Comparison of ENCODE assay signal across 14 cellular contexts in the genomic region with DNA sequence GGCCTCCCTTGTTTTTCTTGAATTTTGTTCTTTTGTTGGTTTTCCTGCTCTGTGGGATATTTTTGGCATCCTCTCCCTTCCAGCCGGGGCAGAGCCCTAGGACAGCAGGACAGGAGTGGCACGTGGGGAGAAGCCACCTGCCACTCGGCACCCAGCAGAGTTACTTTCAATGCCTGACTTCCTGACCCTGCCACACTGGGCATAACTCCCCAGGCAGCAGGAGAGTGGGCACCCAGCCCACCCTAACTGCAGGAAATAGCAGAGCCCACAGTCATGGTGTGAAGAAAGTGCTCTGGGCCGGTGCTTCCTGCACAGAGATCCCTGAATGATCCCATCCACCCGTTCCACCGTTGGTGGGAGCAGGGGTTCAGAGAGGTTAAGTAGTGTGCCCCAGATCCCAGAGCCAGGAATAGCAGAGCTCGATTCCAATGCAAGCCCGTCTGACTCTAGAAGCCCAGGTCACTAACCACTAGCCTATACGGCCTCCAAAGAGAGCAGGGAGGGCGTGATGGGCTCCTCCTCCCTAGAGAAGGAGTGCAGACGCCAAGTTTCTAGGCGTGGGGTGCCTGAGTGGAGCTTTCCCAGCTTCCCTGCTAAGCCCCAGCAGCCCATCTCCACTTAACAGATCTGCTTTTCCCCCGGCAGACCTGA. TPM values are rescaled to one million over a fixed set of nuclear protein-coding genes. Genes with fewer than 3 reads are reported as not detected.
DNase-seq lines count a peak whose midpoint lies in the region; ATAC-seq and TF ChIP-seq lines count a peak whose summit lies in the region.
"Had no signal": no experiment of that assay in that cellular context is flagged by ENCODE, and none has a peak within 500 bp of the region (broad histone marks: within the 10 kb centered on the region; RNA-seq: fewer than 3 reads in every experiment).

No MANE protein-coding gene starts in this region.

- no peaks in the 10 kb centered on the region for H3F3A ChIP-seq in Loucy (ENCODE audit: low read depth)

- H3K4me1 ChIP-seq in Loucy (ENCODE audit: insufficient read depth, low read length, poor library complexity, severe bottlenecking), result no peaks in the 10 kb centered on the region
- H3K4me1 ChIP-seq in suprapubic skin, result peaks cover 5% of the 10 kb centered on the region
- no peaks in the 10 kb centered on the region for H3K4me1 ChIP-seq in prostate gland (replicated peaks)

- WGBS in suprapubic skin, result 71% methylated on average over 8 of the region's 13 CpGs
- 88% methylated on average over 13 of the region's 13 CpGs for WGBS in prostate gland

- H3K9me2 ChIP-seq in Loucy (replicated peaks; ENCODE audit: low read depth, low read length), result no peaks in the 10 kb centered on the region
- H3K9me2 ChIP-seq: SK-N-SH had no signal

- intact Hi-C loops in prostate gland (cut with DNase I), result no loop called here

- no peaks in the 10 kb centered on the region for H3K36me3 ChIP-seq in Loucy (ENCODE audit: insufficient read depth, low read length)
- peaks cover 3% of the 10 kb centered on the region for H3K36me3 ChIP-seq in suprapubic skin
- no peaks in the 10 kb centered on the region for H3K36me3 ChIP-seq in prostate gland

- no peak overlapping the region for H3K9ac ChIP-seq in Loucy (ENCODE audit: low read depth, low read length, poor library complexity, severe bottlenecking)
- H3K9ac ChIP-seq: SK-N-SH had no signal

- no peak for TF ChIP-seq CTCF in Loucy (conservative IDR thresholded peaks at IDR 0.05; ENCODE audit: low read length)
- TF ChIP-seq CTCF in suprapubic skin (IDR thresholded peaks at IDR 0.05), result no peak
- no peak for TF ChIP-seq CTCF in prostate gland (IDR thresholded peaks at IDR 0.05)
- TF ChIP-seq CTCF in progenitor cell of endocrine pancreas (IDR thresholded peaks at IDR 0.05; ENCODE audit: unreplicated experiment), result no peak

- H2AFZ ChIP-seq in Loucy (ENCODE audit: low read length), result no peak overlapping the region

- H4K20me1 ChIP-seq in Loucy (ENCODE audit: insufficient read depth, low read length, poor library complexity, severe bottlenecking), result no peaks in the 10 kb centered on the region

- TF ChIP-seq EP300 in suprapubic skin (IDR thresholded peaks at IDR 0.05), result no peak

- H3K9me3 ChIP-seq in Loucy (ENCODE audit: insufficient read depth, low read depth, low read length) (no peaks in the 10 kb centered on the region), suprapubic skin (no peaks in the 10 kb centered on the region), prostate gland (no peaks in the 10 kb centered on the region)
- H3K9me3 ChIP-seq: SK-N-SH had no signal

- H3K27me3 Mint-ChIP-seq in progenitor cell of endocrine pancreas, result no peaks in the 10 kb centered on the region
- peaks cover 11% of the 10 kb centered on the region for H3K27me3 Mint-ChIP-seq in activated T-cell treated with anti-CD3 and anti-CD28 coated beads, Interleukin-2, amount 50 U/mL, for 4 hours (ENCODE audit: low read depth)
- H3K27me3 Mint-ChIP-seq: type B pancreatic cell had no signal

- no peak for TF ChIP-seq POLR2A in suprapubic skin (IDR thresholded peaks at IDR 0.05)
- no peak for TF ChIP-seq POLR2A in prostate gland (IDR thresholded peaks at IDR 0.05)

- H3K27ac Mint-ChIP-seq in progenitor cell of endocrine pancreas, result no peak overlapping the region
- H3K27ac Mint-ChIP-seq: memory B cell, type B pancreatic cell had no signal

- H3K27ac ChIP-seq in suprapubic skin (peak overlapping the region; percentile 10), prostate gland (no peak overlapping the region)

- H3K4me3 Mint-ChIP-seq in progenitor cell of endocrine pancreas (ENCODE audit: low read depth), result no peak overlapping the region
- no peak overlapping the region for H3K4me3 Mint-ChIP-seq in activated T-cell treated with anti-CD3 and anti-CD28 coated beads, Interleukin-2, amount 50 U/mL, for 4 hours
- H3K4me3 Mint-ChIP-seq: central memory CD8-positive, alpha-beta T cell; memory B cell; type B pancreatic cell had no signal

- H3K9me3 Mint-ChIP-seq in progenitor cell of endocrine pancreas (ENCODE audit: low read depth), result no peaks in the 10 kb centered on the region
- no peaks in the 10 kb centered on the region for H3K9me3 Mint-ChIP-seq in activated T-cell treated with anti-CD3 and anti-CD28 coated beads, Interleukin-2, amount 50 U/mL, for 4 hours
- H3K9me3 Mint-ChIP-seq: central memory CD8-positive, alpha-beta T cell; memory B cell; type B pancreatic cell had no signal

- no peak overlapping the region for H3K4me3 ChIP-seq in Loucy (ENCODE audit: low read length, poor library complexity, severe bottlenecking)
- H3K4me3 ChIP-seq in suprapubic skin, result no peak overlapping the region
- H3K4me3 ChIP-seq in prostate gland, result no peak overlapping the region

- peak overlapping the region; percentile 20 for H3K4me2 ChIP-seq in Loucy (ENCODE audit: low read depth, low read length, poor library complexity, severe bottlenecking)
- H3K4me2 ChIP-seq: SK-N-SH had no signal

- peaks cover 11% of the 10 kb centered on the region for H3K36me3 Mint-ChIP-seq in progenitor cell of endocrine pancreas (ENCODE audit: insufficient read depth)
- H3K36me3 Mint-ChIP-seq in activated T-cell treated with anti-CD3 and anti-CD28 coated beads, Interleukin-2, amount 50 U/mL, for 4 hours (ENCODE audit: insufficient read depth), result no peaks in the 10 kb centered on the region
- H3K36me3 Mint-ChIP-seq: memory B cell had no signal

- in situ Hi-C loops in ACHN (cut with HindIII; ENCODE audit: low pct_ligation_motif_present, low pct_unique_long_range_greater_than_20kb, low sequenced_read_pairs), result no loop called here

- no peaks in the 10 kb centered on the region for H3K79me2 ChIP-seq in Loucy (ENCODE audit: insufficient read depth, low read length)

- no peak for ATAC-seq in left lobe of liver
- ATAC-seq in activated T-cell treated with anti-CD3 and anti-CD28 coated beads, Interleukin-2, amount 50 U/mL, for 4 hours, result no peak

- peak; percentile 91 for DNase-seq in dermis blood vessel endothelial cell
- peak; percentile 34 for DNase-seq in left lobe of liver (ENCODE audit: low spot score)
- peak in 1 of 2 donors; percentile 63 for DNase-seq in suprapubic skin (ENCODE audit: low spot score in 2 of 2)
- DNase-seq in prostate gland (ENCODE audit: low spot score), result no peak
- no peak for DNase-seq in ACHN
- no peak for DNase-seq in progenitor cell of endocrine pancreas (ENCODE audit: low spot score, unreplicated experiment)
- DNase-seq in activated T-cell treated with anti-CD3 and anti-CD28 coated beads, Interleukin-2, amount 50 U/mL, for 4 hours, result no peak
- DNase-seq: activated CD8-positive, alpha-beta memory T cell treated with anti-CD3 and anti-CD28 coated beads for 24 hours; EL; SK-N-SH had no signal

- H3K27me3 ChIP-seq in Loucy (ENCODE audit: insufficient read depth, low read length, poor library complexity, severe bottlenecking), result no peaks in the 10 kb centered on the region
- no peaks in the 10 kb centered on the region for H3K27me3 ChIP-seq in suprapubic skin
- H3K27me3 ChIP-seq in prostate gland (replicated peaks; ENCODE audit: insufficient read depth), result no peaks in the 10 kb centered on the region

- H3K4me1 Mint-ChIP-seq in progenitor cell of endocrine pancreas (ENCODE audit: low read depth), result no peaks in the 10 kb centered on the region
- no peaks in the 10 kb centered on the region for H3K4me1 Mint-ChIP-seq in activated T-cell treated with anti-CD3 and anti-CD28 coated beads, Interleukin-2, amount 50 U/mL, for 4 hours (ENCODE audit: low read depth)
- H3K4me1 Mint-ChIP-seq: central memory CD8-positive, alpha-beta T cell had no signal

RNA-seq across cellular contexts. Expression of a gene that starts 8.2 kb away (rescaled TPM):
- 15.3 and 19.1 TPM in 2 replicates for total RNA-seq in dermis blood vessel endothelial cell
- total RNA-seq in left lobe of liver, result 21.9 TPM
- total RNA-seq in suprapubic skin, result 100 to 1,000 TPM in 1 of 4 donors, 10 to 100 TPM in 3; 36.1 to 104 (median 69.6) TPM
- 100 to 1,000 TPM in 1 of 2 donors, 10 to 100 TPM in 1; 43.9 to 115 TPM for total RNA-seq in prostate gland
- 61.0 and 62.2 TPM in 2 replicates for total RNA-seq in progenitor cell of endocrine pancreas
- 10 to 100 TPM; 69.7 to 78.6 (median 76.3) TPM for total RNA-seq in activated T-cell treated with anti-CD3 and anti-CD28 coated beads, Interleukin-2, amount 50 U/mL, for 4 hours

RNA-seq across cellular contexts. Expression of a gene that starts 20.9 kb away (rescaled TPM):
- total RNA-seq in dermis blood vessel endothelial cell (15.3 and 26.4 TPM in 2 replicates), left lobe of liver (0.83 TPM), suprapubic skin (10 to 100 TPM; 15.2 to 28.7 (median 21.0) TPM), prostate gland (10 to 100 TPM in 1 of 2 donors, 1 to 10 TPM in 1; 3.6 to 18.4 TPM), progenitor cell of endocrine pancreas (71.1 and 72.5 TPM in 2 replicates)
- total RNA-seq in activated T-cell treated with anti-CD3 and anti-CD28 coated beads, Interleukin-2, amount 50 U/mL, for 4 hours, result 1 to 10 TPM in 1 of 3 donors, under 1 TPM in 2; 0.13 to 2.0 (median 0.27) TPM

Comparison
In these comparisons a context has a peak if more than half of its experiments do, and no peak if none do; other contexts are left out.
1. DNase-seq: peak in dermis blood vessel endothelial cell (single experiment) and left lobe of liver (single experiment); none in prostate gland (single experiment), ACHN (single experiment), progenitor cell of endocrine pancreas (single experiment) and activated T-cell treated with anti-CD3 and anti-CD28 coated beads, Interleukin-2, amount 50 U/mL, for 4 hours (single experiment).